In the genomic region with DNA sequence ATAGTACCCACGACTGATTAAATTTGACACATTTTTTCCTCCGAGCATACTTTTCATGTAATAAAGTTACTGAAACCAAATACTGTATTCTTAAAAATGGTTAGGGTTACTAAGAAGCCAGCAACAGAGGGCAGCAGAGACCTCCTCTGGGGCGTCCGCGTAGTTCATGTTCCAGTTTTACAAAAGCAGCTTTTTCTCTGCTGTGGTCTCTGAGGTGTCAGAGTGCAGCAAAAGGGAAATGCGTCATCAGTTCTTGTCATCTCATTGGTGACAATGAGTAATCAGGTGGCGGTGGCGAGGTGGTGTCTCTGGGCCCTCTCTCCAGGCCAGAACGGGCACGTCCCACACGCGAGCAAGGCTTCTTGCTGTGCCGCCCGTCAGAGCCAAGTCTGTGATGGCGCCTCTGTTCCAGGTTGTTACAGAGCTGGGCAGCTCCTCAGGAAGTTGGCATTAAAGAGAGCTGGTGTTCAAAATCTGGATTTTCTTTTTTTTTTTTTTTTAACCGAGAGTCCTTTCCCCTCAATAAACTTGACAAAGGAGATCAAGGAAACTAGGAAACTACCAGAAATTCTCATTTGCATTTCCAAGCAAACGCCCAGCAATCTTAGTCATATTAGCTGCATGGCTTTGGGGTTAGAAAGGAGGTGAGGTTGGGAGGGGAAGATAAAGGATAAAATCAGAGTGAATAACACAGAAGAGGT, we compare ENCODE assay signal across 8 cellular contexts.
DNase-seq lines count a peak whose midpoint lies in the region; ATAC-seq and TF ChIP-seq lines count a peak whose summit lies in the region.

No MANE protein-coding gene starts in this region.

- intact Hi-C loops in colonic mucosa (cut with DNase I) = loop anchor here (5.0 kb wide), 1 partner anchor 99 kb away; a partner anchor contains a TSS

- H3K9me3 ChIP-seq in colonic mucosa = no peaks in the 10 kb centered on the region

- CTCF ChIA-PET in BJ (lab: Yijun Ruan, JAX) = interaction anchor here (0.6 to 4.7 kb wide), 27 partner anchors 8 to 739 kb away, joined by 3 to 60 read pairs (median 4); no protein-coding TSS in a partner anchor

- H3K27ac ChIP-seq in colonic mucosa = peak overlapping the region; percentile 65
- peak overlapping the region; percentile 93 for H3K27ac ChIP-seq in layer of hippocampus (ENCODE audit: low read depth, low read length)

- ATAC-seq in HG03439 (IDR thresholded peaks at IDR 0.05; ENCODE audit: unreplicated experiment) = peak; percentile 100

- no peaks in the 10 kb centered on the region for H3K4me1 ChIP-seq in colonic mucosa

- no peaks in the 10 kb centered on the region for H3K36me3 ChIP-seq in BJ (ENCODE audit: control insufficient read depth, insufficient read depth, low read length)
- no peaks in the 10 kb centered on the region for H3K36me3 ChIP-seq in colonic mucosa

- H3K4me3 ChIP-seq in BJ (ENCODE audit: low read depth, low read length) (peak overlapping the region; percentile 38), colonic mucosa (peak overlapping the region; percentile 6)

- TF ChIP-seq CTCF in BJ (IDR thresholded peaks at IDR 0.05; ENCODE audit: insufficient read depth, low read depth, low read length) (peak; percentile 87), colonic mucosa (IDR thresholded peaks at IDR 0.05) (peak; percentile 61)

- DNase-seq in BJ (ENCODE audit: low read depth) = peak; percentile 72
- DNase-seq in GM19238 (ENCODE audit: insufficient read length, low spot score) = peak; percentile 73
- DNase-seq in NCI-H510A treated with DMSO at 0.1 percent for 48 hours (lab: John Stamatoyannopoulos, UW) = peak; percentile 88
- peak; percentile 90 to 95 for DNase-seq in activated CD4-positive, alpha-beta T cell treated with anti-CD3 and anti-CD28 coated beads for 4 hours
- DNase-seq in colonic mucosa = peak; percentile 93
- DNase-seq in stimulated activated CD4-positive, alpha-beta T cell treated with anti-CD3 and anti-CD28 coated beads, Interleukin-1b, Interleukin-23, amount 100 ng/mL, for 24 hours (ENCODE audit: low read depth in 4 of 4, low spot score in 1 of 4) = peak; percentile 64 to 95 (median 80)

- H3K9ac ChIP-seq in colonic mucosa (ENCODE audit: low read depth in 2 of 2, low read length in 2 of 2) = peak overlapping the region; percentile 31 to 68

- POLR2A ChIA-PET in BJ (lab: Charles Lee) = interaction anchor here (0.7 to 1.2 kb wide), 4 partner anchors 97 to 1336 kb away, joined by 3 to 11 read pairs (median 4); a partner anchor contains a TSS

- H3K27me3 ChIP-seq in BJ (ENCODE audit: control insufficient read depth, insufficient read depth, low read length) = peaks cover 1% of the 10 kb centered on the region; the same call in 1 of the 2 replicates
- H3K27me3 ChIP-seq in colonic mucosa = no peaks in the 10 kb centered on the region
- H3K27me3 ChIP-seq in layer of hippocampus (ENCODE audit: control insufficient read depth, insufficient read depth, low read length) = no peaks in the 10 kb centered on the region

Comparison
In these comparisons a context has a peak if more than half of its experiments do, and no peak if none do; other contexts are left out.
1. Peak in every context shown above with its lines: DNase-seq, ATAC-seq, H3K4me3 ChIP-seq and H3K27ac ChIP-seq.